9 cellular contexts compared by ENCODE assay signal in the genomic region with DNA sequence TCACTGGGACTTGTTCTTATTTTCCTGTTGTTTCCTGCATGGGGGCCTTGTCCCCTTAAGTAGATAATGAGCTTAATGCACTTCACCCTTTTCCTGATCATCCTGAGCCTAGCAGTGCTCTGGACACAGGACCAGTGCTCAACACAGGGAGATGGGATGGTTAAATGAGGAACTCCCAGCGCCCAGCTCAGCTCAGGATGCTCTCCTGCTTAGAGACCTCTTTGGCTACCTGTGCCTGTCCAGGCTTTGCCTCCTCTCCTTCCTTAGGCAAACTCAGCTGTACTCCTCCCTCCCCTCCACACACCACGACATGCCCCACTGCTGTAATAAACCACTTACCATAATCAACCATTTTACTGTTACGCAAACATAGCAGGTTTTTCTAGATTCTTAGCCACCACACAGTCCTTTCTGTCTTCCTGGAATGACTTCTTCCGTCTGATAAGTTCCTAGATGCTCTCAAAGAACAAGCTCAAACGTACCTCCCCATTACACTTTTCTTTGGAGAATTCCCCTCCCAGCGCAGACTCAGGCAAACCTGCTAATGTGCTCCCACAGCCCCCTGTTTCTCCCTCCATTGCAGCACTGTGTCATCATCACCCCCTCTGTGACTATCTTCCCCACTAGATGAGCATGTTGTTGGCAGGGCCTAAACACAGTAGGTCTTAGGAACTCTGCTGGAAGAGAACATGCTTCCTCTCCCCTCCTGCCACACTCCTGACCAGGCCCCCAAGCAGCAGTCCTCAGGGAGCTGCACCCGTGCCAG.
A peak's percentile ranks its signal among the peaks of the same experiment; 100 is the strongest.
DNase-seq lines count a peak whose midpoint lies in the region; ATAC-seq, FAIRE-seq and TF ChIP-seq lines count a peak whose summit lies in the region.
"Had no signal": no experiment of that assay in that cellular context is flagged by ENCODE, and none has a peak within 500 bp of the region (broad histone marks: within the 10 kb centered on the region; RNA-seq: fewer than 3 reads in every experiment).

No MANE protein-coding gene starts in this region.

- H2AK5ac ChIP-seq in trophoblast cell (ENCODE audit: low read length): peak overlapping the region; percentile 67

- no peak for TF ChIP-seq CTCF in kidney (IDR thresholded peaks at IDR 0.05; ENCODE audit: borderline replicate concordance, extremely low read depth, insufficient read depth)

- H3K4me2 ChIP-seq in trophoblast cell (ENCODE audit: low read length): no peak overlapping the region

- peak overlapping the region; percentile 62 for H3K18ac ChIP-seq in trophoblast cell (ENCODE audit: low read length)

- H3K9me3 ChIP-seq in trophoblast cell (ENCODE audit: insufficient read depth, low read depth, low read length) (peaks cover 2% of the 10 kb centered on the region), kidney (ENCODE audit: control insufficient read depth in 1 of 2, low read length in 2 of 2) (no peaks in the 10 kb centered on the region)

- peak overlapping the region; percentile 61 for H3K14ac ChIP-seq in trophoblast cell (ENCODE audit: low read length)

- peak overlapping the region; percentile 0 for H3K27ac ChIP-seq in angular gyrus (ENCODE audit: low read depth, low read length)
- peak overlapping the region; percentile 70 for H3K27ac ChIP-seq in trophoblast cell (ENCODE audit: low read depth, low read length)
- H3K27ac ChIP-seq in kidney (ENCODE audit: low read depth in 2 of 2, low read length in 2 of 2): no peak overlapping the region

- H3K4me3 ChIP-seq in Jurkat, Clone E6-1 (ENCODE audit: low read length): peak overlapping the region; percentile 35
- H3K4me3 ChIP-seq in trophoblast cell (ENCODE audit: low read depth, low read length) (no peak overlapping the region), kidney (ENCODE audit: low read length in 2 of 2) (no peak overlapping the region)

- no peak for DNase-seq in Jurkat, Clone E6-1 (ENCODE audit: low read depth, low spot score)
- DNase-seq in trophoblast cell (peak; percentile 76 to 98), germinal center (ENCODE audit: low spot score) (no peak), kidney (no peak)

- peaks cover 20 to 29% of the 10 kb centered on the region in 2 experiments for H3K36me3 ChIP-seq in trophoblast cell (ENCODE audit: control insufficient read depth in 1 of 2, insufficient read depth in 2 of 2, low read length in 2 of 2)
- no peaks in the 10 kb centered on the region for H3K36me3 ChIP-seq in kidney (ENCODE audit: control insufficient read depth in 1 of 2, insufficient read depth in 2 of 2, low read length in 2 of 2)

- intact Hi-C loops in kidney (cut with DNase I): no loop called here

- H2BK120ac ChIP-seq in trophoblast cell (ENCODE audit: insufficient read depth, low read length, poor library complexity): peak overlapping the region; percentile 78

- no peaks in the 10 kb centered on the region for H3K27me3 ChIP-seq in trophoblast cell (ENCODE audit: insufficient read depth, low read length)

- H2BK12ac ChIP-seq in trophoblast cell (ENCODE audit: low read length): peak overlapping the region; percentile 37

- no peak for FAIRE-seq in kidney (lab: Jason Lieb, UNC)

- H3K79me1 ChIP-seq in trophoblast cell (ENCODE audit: low read length): peaks cover 18% of the 10 kb centered on the region

- no peak overlapping the region for H4K12ac ChIP-seq in trophoblast cell (ENCODE audit: low read depth, low read length)

- no CpG with 5 or more reads among the region's 7 CpGs for WGBS in trophoblast cell (ENCODE audit: extremely low coverage, insufficient coverage, insufficient read length)

- peak overlapping the region; percentile 61 for H2AFZ ChIP-seq in trophoblast cell (ENCODE audit: insufficient read depth, low read length, poor library complexity)

- no peak overlapping the region for H3K23ac ChIP-seq in trophoblast cell (ENCODE audit: low read length)

- peak overlapping the region; percentile 85 for H4K91ac ChIP-seq in trophoblast cell (ENCODE audit: low read depth, low read length)

- H3K9ac ChIP-seq in trophoblast cell (ENCODE audit: low read length) (no peak overlapping the region), kidney (ENCODE audit: low read length in 2 of 2) (no peak overlapping the region)

- peak overlapping the region; percentile 68 for H4K8ac ChIP-seq in trophoblast cell (ENCODE audit: low read depth, low read length)

- peaks cover 5% of the 10 kb centered on the region for H3K79me2 ChIP-seq in trophoblast cell (ENCODE audit: control insufficient read depth, insufficient read depth, low read length, poor library complexity)

- peak overlapping the region; percentile 39 for H3K4ac ChIP-seq in trophoblast cell (ENCODE audit: low read depth, low read length)

- peak; percentile 10 for ATAC-seq in GM18867 (IDR thresholded peaks at IDR 0.05; ENCODE audit: unreplicated experiment)
- no peak for ATAC-seq in GM18498 (IDR thresholded peaks at IDR 0.05; ENCODE audit: unreplicated experiment)
- ATAC-seq in HG02798 (IDR thresholded peaks at IDR 0.05; ENCODE audit: poor library complexity, unreplicated experiment): no peak
- ATAC-seq: HCT116 had no signal

- peak overlapping the region; percentile 78 for H2BK5ac ChIP-seq in trophoblast cell (ENCODE audit: low read depth, low read length, poor library complexity)

- peaks cover 18 to 22% of the 10 kb centered on the region in 2 experiments for H3K4me1 ChIP-seq in trophoblast cell (ENCODE audit: control insufficient read depth in 1 of 2, insufficient read depth in 2 of 2, low read length in 2 of 2)
- H3K4me1 ChIP-seq in kidney (ENCODE audit: control insufficient read depth in 1 of 2, insufficient read depth in 1 of 2, low read depth in 1 of 2, low read length in 2 of 2): peaks cover 0 to 3% of the 10 kb centered on the region in 2 donors

Comparison
In these comparisons a context has a peak if more than half of its experiments do, and no peak if none do; other contexts are left out.
1. DNase-seq: peak in trophoblast cell (2 of 2); none in Jurkat, Clone E6-1 (single experiment), germinal center (single experiment) and kidney (single experiment).
2. H3K27ac ChIP-seq: peak in angular gyrus (single experiment) and trophoblast cell (single experiment); none in kidney (0 of 2).